ENCODE assay signal across 8 cellular contexts in genomic region chr16:83878838-83879237, GRCh38. TPM values are rescaled to one million over a fixed set of nuclear protein-coding genes. Genes with fewer than 3 reads are reported as not detected.
A peak's percentile ranks its signal among the peaks of the same experiment; 100 is the strongest.
DNase-seq lines count a peak whose midpoint lies in the region; ATAC-seq, FAIRE-seq and TF ChIP-seq lines count a peak whose summit lies in the region.

No MANE protein-coding gene starts in this region.

- no peaks in the 10 kb centered on the region for H3K9me3 Mint-ChIP-seq in HFFc6
- no peaks in the 10 kb centered on the region for H3K9me3 Mint-ChIP-seq in activated T-helper 17 cell treated with anti-CD3 and anti-CD28 coated beads, Interleukin-2, amount 50 U/mL, for 72 hours
- H3K9me3 Mint-ChIP-seq in activated T-helper 1 cell treated with anti-CD3 and anti-CD28 coated beads, Interleukin-12 subunit alpha, Interleukin-12 subunit beta, Interleukin-2, Interleukin-4 antibody, amounts not matched to agents 30 ng/mL and 10 ng/mL and 1 ng/mL, durations not matched to agents 14 hours and 24 hours and 36 hours = no peaks in the 10 kb centered on the region

- dilution Hi-C loops in keratinocyte (cut with MboI; ENCODE audit: extremely low pct_ligation_motif_present, low sequenced_read_pairs) = no loop called here

- FAIRE-seq in keratinocyte (lab: Jason Lieb, UNC) = no peak

- intact Hi-C loops in activated T-helper 1 cell treated with anti-CD3 and anti-CD28 coated beads, Interleukin-12 subunit alpha, Interleukin-12 subunit beta, Interleukin-2, Interleukin-4 antibody, amounts not matched to agents 30 ng/mL and 10 ng/mL and 1 ng/mL, durations not matched to agents 14 hours and 24 hours and 36 hours (cut with micrococcal nuclease) = loop anchor here (1.0 kb wide), 1 partner anchor 53 kb away; no protein-coding TSS in a partner anchor

- no peaks in the 10 kb centered on the region for H3K4me1 Mint-ChIP-seq in HFFc6 (ENCODE audit: low read depth)
- H3K4me1 Mint-ChIP-seq in activated T-helper 17 cell treated with anti-CD3 and anti-CD28 coated beads, Interleukin-2, amount 50 U/mL, for 72 hours = no peaks in the 10 kb centered on the region
- no peaks in the 10 kb centered on the region for H3K4me1 Mint-ChIP-seq in activated T-helper 1 cell treated with anti-CD3 and anti-CD28 coated beads, Interleukin-12 subunit alpha, Interleukin-12 subunit beta, Interleukin-2, Interleukin-4 antibody, amounts not matched to agents 30 ng/mL and 10 ng/mL and 1 ng/mL, durations not matched to agents 14 hours and 24 hours and 36 hours (ENCODE audit: low read depth)

- H2AFZ ChIP-seq in keratinocyte (ENCODE audit: control insufficient read depth, low read length) = no peak overlapping the region

- no peak overlapping the region for H3K4me3 ChIP-seq in keratinocyte (ENCODE audit: control insufficient read depth in 2 of 3, extremely low read depth in 1 of 3, insufficient read depth in 2 of 3, low read depth in 1 of 3, low read length in 3 of 3)

- H3K9me1 ChIP-seq in keratinocyte (ENCODE audit: control insufficient read depth, extremely low read depth, insufficient read depth, low read length) = no peaks in the 10 kb centered on the region

- peak; percentile 80 for TF ChIP-seq CTCF in HFFc6 (IDR thresholded peaks at IDR 0.05)
- TF ChIP-seq CTCF in VCaP (conservative IDR thresholded peaks at IDR 0.05) = peak; percentile 71
- TF ChIP-seq CTCF in keratinocyte (optimal IDR thresholded peaks at IDR 0.05 in 1 of 3, IDR thresholded peaks at IDR 0.05 in 1 of 3, conservative IDR thresholded peaks at IDR 0.05 in 1 of 3; ENCODE audit: extremely low read depth in 1 of 3, insufficient read depth in 2 of 3, low read length in 3 of 3) = peak in 2 of 3 experiments; percentile 34 to 38

- no peaks in the 10 kb centered on the region for H3K4me1 ChIP-seq in keratinocyte (ENCODE audit: control insufficient read depth, extremely low read depth, insufficient read depth, low read length)

- DNase-seq in ACHN = peak; percentile 77
- DNase-seq in HFFc6 = peak; percentile 38
- DNase-seq in keratinocyte (ENCODE audit: low read depth, low spot score) = no peak
- no peak for DNase-seq in NCI-H187 (lab: John Stamatoyannopoulos, UW)
- no peak for DNase-seq in NCI-H345 treated with DMSO at 0.1 percent for 48 hours (lab: John Stamatoyannopoulos, UW; ENCODE audit: unreplicated experiment)
- DNase-seq in activated T-helper 1 cell treated with anti-CD3 and anti-CD28 coated beads, Interleukin-12 subunit alpha, Interleukin-12 subunit beta, Interleukin-2, Interleukin-4 antibody, amounts not matched to agents 30 ng/mL and 10 ng/mL and 1 ng/mL, durations not matched to agents 14 hours and 24 hours and 36 hours (ENCODE audit: low spot score) = no peak

- H3K27ac ChIP-seq in VCaP (no peak overlapping the region), keratinocyte (ENCODE audit: control insufficient read depth, insufficient read depth, low read length) (no peak overlapping the region)

- H3K9me3 ChIP-seq in keratinocyte (ENCODE audit: control insufficient read depth, low read depth, low read length) = no peaks in the 10 kb centered on the region

- H3K27ac Mint-ChIP-seq in HFFc6 = no peak overlapping the region
- H3K27ac Mint-ChIP-seq in activated T-helper 17 cell treated with anti-CD3 and anti-CD28 coated beads, Interleukin-2, amount 50 U/mL, for 72 hours = no peak overlapping the region
- no peak overlapping the region for H3K27ac Mint-ChIP-seq in activated T-helper 1 cell treated with anti-CD3 and anti-CD28 coated beads, Interleukin-12 subunit alpha, Interleukin-12 subunit beta, Interleukin-2, Interleukin-4 antibody, amounts not matched to agents 30 ng/mL and 10 ng/mL and 1 ng/mL, durations not matched to agents 14 hours and 24 hours and 36 hours

- ATAC-seq in activated T-helper 17 cell treated with anti-CD3 and anti-CD28 coated beads, Interleukin-2, amount 50 U/mL, for 72 hours (replicated peaks) = no peak

- no peak overlapping the region for H3K4me2 ChIP-seq in keratinocyte (ENCODE audit: control insufficient read depth, extremely low read depth, insufficient read depth, low read depth, low read length)

- in situ Hi-C loops in ACHN (cut with HindIII; ENCODE audit: low pct_ligation_motif_present, low pct_unique_long_range_greater_than_20kb, low sequenced_read_pairs) = no loop called here

- no peaks in the 10 kb centered on the region for H3K36me3 ChIP-seq in keratinocyte (ENCODE audit: control insufficient read depth in 2 of 2, extremely low read depth in 1 of 2, insufficient read depth in 2 of 2, low read length in 2 of 2)

- H3K9ac ChIP-seq in keratinocyte (ENCODE audit: control insufficient read depth, extremely low read depth, insufficient read depth, low read length) = no peak overlapping the region

- no peaks in the 10 kb centered on the region for H3K79me2 ChIP-seq in keratinocyte (ENCODE audit: control insufficient read depth, insufficient read depth, low read length)

- no peak overlapping the region for H3K4me3 Mint-ChIP-seq in HFFc6
- H3K4me3 Mint-ChIP-seq in activated T-helper 17 cell treated with anti-CD3 and anti-CD28 coated beads, Interleukin-2, amount 50 U/mL, for 72 hours = no peak overlapping the region
- no peak overlapping the region for H3K4me3 Mint-ChIP-seq in activated T-helper 1 cell treated with anti-CD3 and anti-CD28 coated beads, Interleukin-12 subunit alpha, Interleukin-12 subunit beta, Interleukin-2, Interleukin-4 antibody, amounts not matched to agents 30 ng/mL and 10 ng/mL and 1 ng/mL, durations not matched to agents 14 hours and 24 hours and 36 hours

- peaks cover 36% of the 10 kb centered on the region for H3K27me3 Mint-ChIP-seq in HFFc6 (ENCODE audit: insufficient read depth)
- peaks cover 28% of the 10 kb centered on the region for H3K27me3 Mint-ChIP-seq in activated T-helper 17 cell treated with anti-CD3 and anti-CD28 coated beads, Interleukin-2, amount 50 U/mL, for 72 hours
- peaks cover 4% of the 10 kb centered on the region for H3K27me3 Mint-ChIP-seq in activated T-helper 1 cell treated with anti-CD3 and anti-CD28 coated beads, Interleukin-12 subunit alpha, Interleukin-12 subunit beta, Interleukin-2, Interleukin-4 antibody, amounts not matched to agents 30 ng/mL and 10 ng/mL and 1 ng/mL, durations not matched to agents 14 hours and 24 hours and 36 hours (ENCODE audit: insufficient read depth)

- no peaks in the 10 kb centered on the region for H4K20me1 ChIP-seq in keratinocyte (ENCODE audit: control insufficient read depth, extremely low read depth, insufficient read depth, low read length)

- H3K36me3 Mint-ChIP-seq in HFFc6 (ENCODE audit: low read depth) = no peaks in the 10 kb centered on the region
- H3K36me3 Mint-ChIP-seq in activated T-helper 17 cell treated with anti-CD3 and anti-CD28 coated beads, Interleukin-2, amount 50 U/mL, for 72 hours (ENCODE audit: low read depth) = no peaks in the 10 kb centered on the region
- no peaks in the 10 kb centered on the region for H3K36me3 Mint-ChIP-seq in activated T-helper 1 cell treated with anti-CD3 and anti-CD28 coated beads, Interleukin-12 subunit alpha, Interleukin-12 subunit beta, Interleukin-2, Interleukin-4 antibody, amounts not matched to agents 30 ng/mL and 10 ng/mL and 1 ng/mL, durations not matched to agents 14 hours and 24 hours and 36 hours (ENCODE audit: low read depth)

- peaks cover 8% of the 10 kb centered on the region for H3K27me3 ChIP-seq in keratinocyte (ENCODE audit: control insufficient read depth, extremely low read depth, insufficient read depth, low read length)

RNA-seq across cellular contexts. Expression of gene MLYCD, which starts 20.1 kb away (rescaled TPM):
- total RNA-seq in HFFc6 (2021; fragmentation: NEBNext Ultra II Directional; extraction: Animal tissue kit (Norgen Biotek cat#: 25700)) = 1 to 10 TPM; 1.4 to 2.5 (median 1.9) TPM
- polyA plus RNA-seq in keratinocyte = 0.92 to 1.6 TPM (median 1.2 TPM) in 3 replicates
- polyA plus RNA-seq in keratinocyte (2011; ENCODE audit: low read depth) = 1.3 TPM
- polyA plus RNA-seq in keratinocyte (2011; cell fraction: cytosol; rRNA removed) = 0.78 and 1.0 TPM in 2 replicates
- polyA plus RNA-seq in keratinocyte (2011; cell fraction: nucleus; rRNA removed) = 2.9 and 3.5 TPM in 2 replicates
- 1.1 and 1.7 TPM in 2 replicates for polyA plus RNA-seq in keratinocyte (2012; ENCODE audit: low replicate concordance)
- polyA minus RNA-seq in keratinocyte = 1.2 to 4.8 TPM (median 1.9 TPM) in 3 replicates
- polyA minus RNA-seq in keratinocyte (2011; cell fraction: cytosol; rRNA and poly(A)+ RNA removed) = 0.96 TPM
- polyA minus RNA-seq in keratinocyte (2011; cell fraction: nucleus; rRNA and poly(A)+ RNA removed) = 1.9 and 3.3 TPM in 2 replicates
- total RNA-seq in activated T-helper 17 cell treated with anti-CD3 and anti-CD28 coated beads, Interleukin-2, amount 50 U/mL, for 72 hours = 1 to 10 TPM; 2.7 to 4.3 TPM
- 5.0 and 6.1 TPM in 2 replicates for total RNA-seq in activated T-helper 1 cell treated with anti-CD3 and anti-CD28 coated beads, Interleukin-12 subunit alpha, Interleukin-12 subunit beta, Interleukin-2, Interleukin-4 antibody, amounts not matched to agents 30 ng/mL and 10 ng/mL and 1 ng/mL, durations not matched to agents 14 hours and 24 hours and 36 hours

Comparison
In these comparisons a context has a peak if more than half of its experiments do, and no peak if none do; other contexts are left out.
1. DNase-seq: peak in ACHN (single experiment) and HFFc6 (single experiment); none in keratinocyte (single experiment), NCI-H187 (0 of 2), NCI-H345 treated with DMSO at 0.1 percent for 48 hours (single experiment) and activated T-helper 1 cell treated with anti-CD3 and anti-CD28 coated beads, Interleukin-12 subunit alpha, Interleukin-12 subunit beta, Interleukin-2, Interleukin-4 antibody, amounts not matched to agents 30 ng/mL and 10 ng/mL and 1 ng/mL, durations not matched to agents 14 hours and 24 hours and 36 hours (single experiment).
2. Peak in every context shown above with its lines, with median percentiles within 50 percentile points of each other: CTCF ChIP-seq.